Comparison of ENCODE assay signal across 8 cellular contexts in the genomic region with DNA sequence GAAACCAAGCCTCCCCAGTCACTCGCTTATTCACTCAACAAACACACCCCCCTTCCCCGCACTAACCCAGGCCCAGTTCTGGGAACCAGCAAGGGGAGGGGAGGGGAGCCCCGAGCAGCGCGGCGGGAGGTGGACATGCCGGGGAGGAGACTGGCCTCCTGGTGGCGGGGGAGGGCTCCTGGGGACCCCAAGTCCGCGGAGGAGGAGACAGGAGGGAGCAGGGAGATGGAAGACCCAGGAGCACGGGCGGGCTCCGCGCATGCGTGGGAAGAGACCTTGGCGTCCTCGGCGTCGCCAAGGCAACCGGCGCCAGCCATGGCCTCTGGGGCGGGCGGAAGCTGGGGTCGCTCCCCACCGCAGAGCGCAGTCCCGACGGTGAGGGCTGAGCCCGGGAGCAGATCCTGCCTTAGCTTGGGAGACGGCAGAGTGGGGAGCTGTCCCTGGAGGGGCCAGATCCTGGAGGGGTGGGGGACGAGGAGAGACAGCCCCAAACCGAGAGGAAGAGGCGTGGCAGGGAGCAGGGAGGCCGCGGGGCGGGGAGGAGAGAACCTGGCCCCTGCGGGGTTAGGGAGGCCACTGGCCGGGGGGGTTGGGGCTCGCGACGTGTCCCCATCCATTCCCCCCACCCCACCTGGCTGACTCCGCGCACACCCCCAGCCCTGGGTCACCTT. TPM values are rescaled to one million over a fixed set of nuclear protein-coding genes. Genes with fewer than 3 reads are reported as not detected.
DNase-seq lines count a peak whose midpoint lies in the region; ATAC-seq, FAIRE-seq and TF ChIP-seq lines count a peak whose summit lies in the region.

PRR29 (plus strand) TSS at position 302 of the 671 bp plus-strand sequence; CDS start at position 316, 14 bp downstream.

- H3K4me3 ChIP-seq in endothelial cell of umbilical vein (replicated peaks in 1 of 3; ENCODE audit: insufficient read depth in 1 of 3, low read depth in 1 of 3, low read length in 3 of 3) (peak within 1 kb of the TSS; percentile 12 to 59 (median 37)), mucosa of rectum (ENCODE audit: low read length in 2 of 2) (peak within 1 kb of the TSS; percentile 73 to 81)

- TF ChIP-seq POLR2A in endothelial cell of umbilical vein (IDR thresholded peaks at IDR 0.05; ENCODE audit: low read depth, low read length) = no peak

- H4K20me1 ChIP-seq in endothelial cell of umbilical vein (replicated peaks; ENCODE audit: control insufficient read depth, extremely low read depth, insufficient read depth, low read length) = no peaks in the 10 kb centered on the region

- peaks cover 5% of the 10 kb centered on the region for H3K79me2 ChIP-seq in endothelial cell of umbilical vein (ENCODE audit: control insufficient read depth, insufficient read depth, low read length)

- no peaks in the 10 kb centered on the region for H3K9me1 ChIP-seq in endothelial cell of umbilical vein (replicated peaks; ENCODE audit: control insufficient read depth, extremely low read depth, insufficient read depth, low read length)

- peak; percentile 85 for ATAC-seq in HG02759 (IDR thresholded peaks at IDR 0.05; ENCODE audit: unreplicated experiment)
- ATAC-seq in GM18861 (IDR thresholded peaks at IDR 0.05; ENCODE audit: unreplicated experiment) = no peak

- FAIRE-seq in endothelial cell of umbilical vein (lab: Jason Lieb, UNC) = peak; percentile 68

- dilution Hi-C loops in endothelial cell of umbilical vein (cut with MboI; ENCODE audit: extremely low pct_ligation_motif_present, low sequenced_read_pairs) = no loop called here

- intact Hi-C loops in endothelial cell of umbilical vein (cut with micrococcal nuclease) = loop anchor here (1.0 kb wide), 1 partner anchor 27 kb away; no protein-coding TSS in a partner anchor

- H3K4me1 ChIP-seq in endothelial cell of umbilical vein (ENCODE audit: control insufficient read depth, extremely low read depth, insufficient read depth, low read length) (peaks cover 42% of the 10 kb centered on the region), mucosa of rectum (ENCODE audit: control insufficient read depth in 2 of 2, insufficient read depth in 2 of 2, low read length in 2 of 2) (peaks cover 10 to 12% of the 10 kb centered on the region in 2 donors)

- DNase-seq in DMS153 treated with DMSO at 0.1 percent for 48 hours (lab: John Stamatoyannopoulos, UW; ENCODE audit: unreplicated experiment) (peak; percentile 30), NCI-H748 (lab: John Stamatoyannopoulos, UW; ENCODE audit: unreplicated experiment) (peak; percentile 91), endothelial cell of umbilical vein (ENCODE audit: low read depth, low spot score) (peak; percentile 71)
- DNase-seq in activated CD8-positive, alpha-beta memory T cell treated with anti-CD3 and anti-CD28 coated beads, Interleukin-2, amount 50 U/mL, for 1 hour (ENCODE audit: extremely low read depth) = peak; percentile 40
- DNase-seq in stimulated activated CD8-positive, alpha-beta memory T cell treated with anti-CD3 and anti-CD28 coated beads, Interleukin-4, amount 100 ng/mL, for 48 hours = peak; percentile 81

- H3K27me3 ChIP-seq in endothelial cell of umbilical vein (ENCODE audit: control insufficient read depth in 2 of 2, insufficient read depth in 2 of 2, low read length in 2 of 2) = no peaks in the 10 kb centered on the region
- peaks cover 29 to 31% of the 10 kb centered on the region in 2 donors for H3K27me3 ChIP-seq in mucosa of rectum (ENCODE audit: control insufficient read depth in 2 of 2, insufficient read depth in 2 of 2, low read length in 2 of 2)

- peak within 1 kb of the TSS; percentile 19 for H3K9ac ChIP-seq in endothelial cell of umbilical vein (replicated peaks; ENCODE audit: extremely low read depth, insufficient read depth, low read length)
- peak within 1 kb of the TSS in 1 of 2 donors; percentile 18 for H3K9ac ChIP-seq in mucosa of rectum (ENCODE audit: low read depth in 1 of 2, low read length in 2 of 2)

- no peak for TF ChIP-seq CTCF in endothelial cell of umbilical vein (IDR thresholded peaks at IDR 0.05; ENCODE audit: extremely low read depth in 1 of 2, insufficient read depth in 1 of 2, low read depth in 1 of 2, low read length in 2 of 2)

- H3K36me3 ChIP-seq in endothelial cell of umbilical vein (ENCODE audit: control insufficient read depth in 2 of 2, extremely low read depth in 1 of 2, insufficient read depth in 2 of 2, low read length in 2 of 2) = peaks cover 7 to 9% of the 10 kb centered on the region in 2 experiments
- no peaks in the 10 kb centered on the region for H3K36me3 ChIP-seq in mucosa of rectum (ENCODE audit: control insufficient read depth in 2 of 2, insufficient read depth in 2 of 2, low read length in 2 of 2)

- peak within 1 kb of the TSS; percentile 71 for H3K4me2 ChIP-seq in endothelial cell of umbilical vein (ENCODE audit: insufficient read depth, low read length)

- H3K9me3 ChIP-seq in endothelial cell of umbilical vein (replicated peaks; ENCODE audit: control insufficient read depth, insufficient read depth, low read length) = no peaks in the 10 kb centered on the region
- H3K9me3 ChIP-seq in mucosa of rectum (ENCODE audit: control insufficient read depth in 2 of 2, low read length in 2 of 2) = no peaks in the 10 kb centered on the region

- CTCF ChIA-PET in endothelial cell of umbilical vein (lab: Charles Lee) = interaction anchor here (0.8 to 6.6 kb wide), 8 partner anchors 8 to 284 kb away, joined by 4 to 113 read pairs (median 12); partner anchors contain the start of genes GH1 and ICAM2

- BruUV-seq in endothelial cell of umbilical vein (replicated peaks; lab: Mats Ljungman, UMichigan) = no TSS peak

- peak within 1 kb of the TSS; percentile 23 for H3K27ac ChIP-seq in endothelial cell of umbilical vein (ENCODE audit: insufficient read depth, low read depth, low read length)
- H3K27ac ChIP-seq in mucosa of rectum (ENCODE audit: low read depth in 2 of 2, low read length in 2 of 2) = no peak within 1 kb of the TSS

- H2AFZ ChIP-seq in endothelial cell of umbilical vein (ENCODE audit: low read depth, low read length) = peak within 1 kb of the TSS; percentile 72

- POLR2A ChIA-PET in endothelial cell of umbilical vein (lab: Charles Lee) = interaction anchor here (1.1 kb wide), 1 partner anchor 147 kb away, joined by 4 read pairs; no protein-coding TSS in a partner anchor

TF ChIP-seq in endothelial cell of umbilical vein, 7 proteins besides CTCF, POLR2A, EP300 and RAD21:
- no peak for TF ChIP-seq EZH2 (IDR thresholded peaks at IDR 0.05; ENCODE audit: borderline replicate concordance, low read depth, low read length, severe bottlenecking)
- no peak for TF ChIP-seq JUN (IDR thresholded peaks at IDR 0.05; ENCODE audit: borderline replicate concordance, insufficient read depth, insufficient read length, low read depth)
- no peak for TF ChIP-seq GATA2 (IDR thresholded peaks at IDR 0.05; ENCODE audit: insufficient read depth, insufficient read length, low read depth, low read length)
- no peak for TF ChIP-seq FOS (IDR thresholded peaks at IDR 0.05; ENCODE audit: borderline replicate concordance, insufficient read depth, low read length)
- TF ChIP-seq MYC (IDR thresholded peaks at IDR 0.05; ENCODE audit: low read depth, low read length) = no peak
- TF ChIP-seq, protein P1, sequence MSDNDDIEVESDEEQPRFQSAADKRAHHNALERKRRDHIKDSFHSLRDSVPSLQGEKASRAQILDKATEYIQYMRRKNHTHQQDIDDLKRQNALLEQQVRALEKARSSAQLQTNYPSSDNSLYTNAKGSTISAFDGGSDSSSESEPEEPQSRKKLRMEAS (IDR thresholded peaks at IDR 0.05; ENCODE audit: insufficient read depth, insufficient read length) = no peak
- no peak for TF ChIP-seq POLR2AphosphoS5 (IDR thresholded peaks at IDR 0.05; ENCODE audit: insufficient read depth, low read depth, low read length)
TF ChIP-seq in endothelial cell of umbilical vein: peak in this region for 0.

RNA-seq across cellular contexts. Expression of gene PRR29, which starts in this region (rescaled TPM):
- 0.78 and 1.2 TPM in 2 replicates for total RNA-seq in endothelial cell of umbilical vein
- 0.39 and 0.60 TPM in 2 replicates for polyA plus RNA-seq in endothelial cell of umbilical vein
- 0.22 and 0.25 TPM in 2 replicates for polyA plus RNA-seq in endothelial cell of umbilical vein (2011; cell fraction: cytosol; rRNA removed)
- 1.1 TPM in 2 replicates for polyA plus RNA-seq in endothelial cell of umbilical vein (2011; cell fraction: nucleus; rRNA removed)
- polyA plus RNA-seq in endothelial cell of umbilical vein (2012) = 27.6 and 50.2 TPM in 2 replicates
- polyA minus RNA-seq in endothelial cell of umbilical vein = 0.40 and 0.46 TPM in 2 replicates
- polyA minus RNA-seq in endothelial cell of umbilical vein (2011; cell fraction: cytosol; rRNA and poly(A)+ RNA removed) = not detected
- 0.53 and 0.77 TPM in 2 replicates for polyA minus RNA-seq in endothelial cell of umbilical vein (2011; cell fraction: nucleus; rRNA and poly(A)+ RNA removed)

Comparison
In these comparisons a context has a peak if more than half of its experiments do, and no peak if none do; other contexts are left out.
1. DNase-seq: peak in every context shown above with its lines; median percentile 91 in NCI-H748; 81 in stimulated activated CD8-positive, alpha-beta memory T cell treated with anti-CD3 and anti-CD28 coated beads, Interleukin-4, amount 100 ng/mL, for 48 hours; 71 in endothelial cell of umbilical vein; 40 in activated CD8-positive, alpha-beta memory T cell treated with anti-CD3 and anti-CD28 coated beads, Interleukin-2, amount 50 U/mL, for 1 hour; 30 in DMS153 treated with DMSO at 0.1 percent for 48 hours.